Comparison of ENCODE assay signal across 8 cellular contexts in the genomic region with DNA sequence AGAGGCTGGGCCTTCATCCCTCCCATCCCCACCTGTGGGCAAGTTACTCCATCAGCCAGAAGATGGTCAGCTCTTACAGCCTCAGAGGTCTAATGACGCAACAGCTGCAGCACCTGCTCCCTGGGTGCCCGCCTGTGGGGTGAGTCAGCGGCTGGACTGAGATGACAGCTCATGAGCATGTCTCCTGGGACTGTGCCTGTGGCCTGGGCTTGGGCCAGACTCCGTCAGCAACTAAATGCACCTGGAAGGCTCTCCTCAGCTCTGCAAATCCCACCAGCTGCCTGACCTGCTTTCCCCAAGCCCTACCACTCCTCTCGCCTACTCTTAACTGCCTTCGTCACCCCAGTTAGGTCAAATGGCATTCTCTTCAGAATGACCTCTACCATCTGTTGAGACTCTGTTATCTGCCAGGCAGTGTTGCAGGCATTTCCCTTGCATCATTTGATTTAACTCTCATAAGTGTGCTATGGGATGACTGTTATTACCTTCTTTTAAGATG. TPM values are rescaled to one million over a fixed set of nuclear protein-coding genes. Genes with fewer than 3 reads are reported as not detected.
A peak's percentile ranks its signal among the peaks of the same experiment; 100 is the strongest.
DNase-seq lines count a peak whose midpoint lies in the region; ATAC-seq and TF ChIP-seq lines count a peak whose summit lies in the region.

No MANE protein-coding gene starts in this region.

- POLR2A ChIA-PET in PC-3 (lab: Charles Lee; ENCODE audit: unreplicated experiment) = no interaction called here

- H3K4me1 ChIP-seq in PC-3 (ENCODE audit: insufficient read depth, low read length) = peaks cover 31% of the 10 kb centered on the region

- no peaks in the 10 kb centered on the region for H3K9me2 ChIP-seq in PC-3 (replicated peaks; ENCODE audit: low read length)

- no peaks in the 10 kb centered on the region for H3K9me3 ChIP-seq in PC-3 (ENCODE audit: low read length)

- ATAC-seq in GM18498 (IDR thresholded peaks at IDR 0.05; ENCODE audit: unreplicated experiment) (peak; percentile 53), HG02981 (IDR thresholded peaks at IDR 0.05; ENCODE audit: unreplicated experiment) (peak; percentile 92), PC-3 (peak; percentile 98), GM21528 (IDR thresholded peaks at IDR 0.05; ENCODE audit: low FRiP score, unreplicated experiment) (no peak), HG03565 (IDR thresholded peaks at IDR 0.05; ENCODE audit: unreplicated experiment) (no peak)

- BruUV-seq in PC-3 (replicated peaks; lab: Mats Ljungman, UMichigan) = no TSS peak

- peak overlapping the region; percentile 3; the same call in 1 of the 2 replicates for H3K4me2 ChIP-seq in PC-3 (ENCODE audit: low read length)

- H3K36me3 ChIP-seq in PC-3 (ENCODE audit: low read depth, low read length) = no peaks in the 10 kb centered on the region

- no peak overlapping the region for H2AFZ ChIP-seq in PC-3 (ENCODE audit: low read length)

- DNase-seq in PC-3 (peak; percentile 98), glomerular visceral epithelial cell (ENCODE audit: extremely low spot score) (peak; percentile 99), activated T-cell treated with anti-CD3 and anti-CD28 coated beads for 4 hours (no peak)
- no peak for DNase-seq in activated effector memory CD4-positive, alpha-beta T cell treated with Interleukin-2 at 50 U/mL for 16 hours

- H3K4me3 ChIP-seq in PC-3 (ENCODE audit: low read length) = no peak overlapping the region

- no peak overlapping the region for H3K9ac ChIP-seq in PC-3 (ENCODE audit: low read length)

- H3K79me2 ChIP-seq in PC-3 (ENCODE audit: low read length) = no peaks in the 10 kb centered on the region

- no peaks in the 10 kb centered on the region for H3K27me3 ChIP-seq in PC-3 (ENCODE audit: low read length)

- TF ChIP-seq CTCF in PC-3 (conservative IDR thresholded peaks at IDR 0.05; ENCODE audit: low read depth, low read length) = no peak

- peak overlapping the region; percentile 47 for H3K27ac ChIP-seq in PC-3 (ENCODE audit: low read length)

- H4K20me1 ChIP-seq in PC-3 (ENCODE audit: low read length) = no peaks in the 10 kb centered on the region

- CTCF ChIA-PET in PC-3 (lab: Charles Lee) = interaction anchor here (0.5 to 1.3 kb wide), 2 partner anchors 14 to 477 kb away, joined by 3 read pairs; no protein-coding TSS in a partner anchor

- intact Hi-C loops in PC-3 (cut with micrococcal nuclease) = no loop called here

- H3F3A ChIP-seq in PC-3 (ENCODE audit: low read length, unreplicated experiment) = no peaks in the 10 kb centered on the region

RNA-seq across cellular contexts. Expression of a gene that starts 47.7 kb away (rescaled TPM):
- 127 and 146 TPM in 2 replicates for total RNA-seq in PC-3 (2014; rRNA removed)

Comparison
In these comparisons a context has a peak if more than half of its experiments do, and no peak if none do; other contexts are left out.
1. ATAC-seq: peak in GM18498 (single experiment), HG02981 (single experiment) and PC-3 (single experiment); none in GM21528 (single experiment) and HG03565 (single experiment).
2. DNase-seq: peak in PC-3 (single experiment) and glomerular visceral epithelial cell (single experiment); none in activated T-cell treated with anti-CD3 and anti-CD28 coated beads for 4 hours (single experiment) and activated effector memory CD4-positive, alpha-beta T cell treated with Interleukin-2 at 50 U/mL for 16 hours (single experiment).